Comparison of ENCODE assay signal across 20 cellular contexts in genomic region chr4:88446124-88446523, GRCh38. TPM values are rescaled to one million over a fixed set of nuclear protein-coding genes. Genes with fewer than 3 reads are reported as not detected.
DNase-seq lines count a peak whose midpoint lies in the region; ATAC-seq and TF ChIP-seq lines count a peak whose summit lies in the region.
"Had no signal": no experiment of that assay in that cellular context is flagged by ENCODE, and none has a peak within 500 bp of the region (broad histone marks: within the 10 kb centered on the region; RNA-seq: fewer than 3 reads in every experiment).

No MANE protein-coding gene starts in this region.

- H3K4me1 ChIP-seq in GM23248 (ENCODE audit: insufficient read depth) (no peaks in the 10 kb centered on the region), RWPE2 (ENCODE audit: insufficient read depth, poor library complexity, severe bottlenecking) (peaks cover 20% of the 10 kb centered on the region)
- H3K4me1 ChIP-seq: Peyer's patch had no signal

- H3F3A ChIP-seq in GM23248 (ENCODE audit: insufficient read depth): no peaks in the 10 kb centered on the region

- peak; percentile 63 for ATAC-seq in RWPE2 (ENCODE audit: low read depth)
- no peak for ATAC-seq in activated T-cell treated with anti-CD3 and anti-CD28 coated beads, Interleukin-2, amount 50 U/mL, for 4 hours
- no peak for ATAC-seq in activated CD8-positive, alpha-beta T cell treated with anti-CD3 and anti-CD28 coated beads for 36 hours
- ATAC-seq: HCT116 had no signal

- H3K4me3 ChIP-seq in GM23248 (no peak overlapping the region), RWPE2 (ENCODE audit: severe bottlenecking) (no peak overlapping the region), choroid plexus epithelial cell (ENCODE audit: low read depth, low read length) (no peak overlapping the region), WERI-Rb-1 (ENCODE audit: low read depth, low read length) (no peak overlapping the region)
- H3K4me3 ChIP-seq: Peyer's patch had no signal

- no peaks in the 10 kb centered on the region for H3K27me3 Mint-ChIP-seq in activated T-cell treated with anti-CD3 and anti-CD28 coated beads, Interleukin-2, amount 50 U/mL, for 4 hours (ENCODE audit: low read depth)
- no peaks in the 10 kb centered on the region for H3K27me3 Mint-ChIP-seq in activated CD8-positive, alpha-beta T cell treated with anti-CD3 and anti-CD28 coated beads for 36 hours

- DNase-seq in GM23248 (peak; percentile 14), RWPE2 (ENCODE audit: low spot score) (no peak), choroid plexus epithelial cell (ENCODE audit: low read depth) (peak; percentile 44), kidney tubule cell (ENCODE audit: low spot score) (peak; percentile 16), WERI-Rb-1 (no peak), SIG-M5 (lab: John Stamatoyannopoulos, UW) (no peak)
- DNase-seq in activated T-cell treated with anti-CD3 and anti-CD28 coated beads, Interleukin-2, amount 50 U/mL, for 4 hours: no peak
- no peak for DNase-seq in activated CD8-positive, alpha-beta T cell treated with anti-CD3 and anti-CD28 coated beads for 36 hours
- DNase-seq: AML-193, COR-L47, DMS153, KBM-7, NCI-H1048, NCI-H146, NCI-H2081, NCI-H524, Peyer's patch, SHP77 treated with DMSO at 0.1 percent for 48 hours had no signal

- in situ Hi-C loops in GM23248 (cut with MboI): no loop called here

- H3K36me3 Mint-ChIP-seq in activated T-cell treated with anti-CD3 and anti-CD28 coated beads, Interleukin-2, amount 50 U/mL, for 4 hours (ENCODE audit: insufficient read depth): peaks cover 18% of the 10 kb centered on the region
- H3K36me3 Mint-ChIP-seq in activated CD8-positive, alpha-beta T cell treated with anti-CD3 and anti-CD28 coated beads for 36 hours (ENCODE audit: low read depth): peaks cover 5% of the 10 kb centered on the region

- no peak overlapping the region for H2AFZ ChIP-seq in GM23248

- H3K9me3 ChIP-seq in GM23248 (ENCODE audit: low read depth): no peaks in the 10 kb centered on the region
- no peaks in the 10 kb centered on the region for H3K9me3 ChIP-seq in RWPE2 (ENCODE audit: severe bottlenecking)
- no peaks in the 10 kb centered on the region for H3K9me3 ChIP-seq in WERI-Rb-1 (ENCODE audit: severe bottlenecking)
- H3K9me3 ChIP-seq: Peyer's patch had no signal

- H3K4me3 Mint-ChIP-seq in activated T-cell treated with anti-CD3 and anti-CD28 coated beads, Interleukin-2, amount 50 U/mL, for 4 hours: no peak overlapping the region
- no peak overlapping the region for H3K4me3 Mint-ChIP-seq in activated CD8-positive, alpha-beta T cell treated with anti-CD3 and anti-CD28 coated beads for 36 hours

- TF ChIP-seq CTCF in RWPE2 (IDR thresholded peaks at IDR 0.05; ENCODE audit: poor library complexity, severe bottlenecking) (no peak), choroid plexus epithelial cell (conservative IDR thresholded peaks at IDR 0.05; ENCODE audit: low read depth, low read length) (no peak), WERI-Rb-1 (IDR thresholded peaks at IDR 0.05; ENCODE audit: low read depth, low read length) (no peak)
- TF ChIP-seq CTCF in activated CD8-positive, alpha-beta T cell treated with anti-CD3 and anti-CD28 coated beads for 36 hours (IDR thresholded peaks at IDR 0.05): no peak

- WGBS in GM23248 (ENCODE audit: low coverage in 1 of 2, low lambda C conversion rate in 2 of 2, missing lambda C conversion rate in 2 of 2), 2 experiments: 25 to 48% methylated on average over 3 of the region's 3 CpGs

- CTCF ChIA-PET in activated CD8-positive, alpha-beta T cell treated with anti-CD3 and anti-CD28 coated beads for 36 hours (lab: Charles Lee): interaction anchor here (0.7 to 2.1 kb wide), 2 partner anchors 9 to 34 kb away, joined by 3 to 8 read pairs; no protein-coding TSS in a partner anchor

- H3K36me3 ChIP-seq in GM23248 (ENCODE audit: low read depth): no peaks in the 10 kb centered on the region
- no peaks in the 10 kb centered on the region for H3K36me3 ChIP-seq in RWPE2 (ENCODE audit: low read depth)
- no peaks in the 10 kb centered on the region for H3K36me3 ChIP-seq in WERI-Rb-1

- no peak overlapping the region for H3K9ac ChIP-seq in GM23248

- no peak overlapping the region for H3K27ac Mint-ChIP-seq in activated CD8-positive, alpha-beta T cell treated with anti-CD3 and anti-CD28 coated beads for 36 hours
- H3K27ac Mint-ChIP-seq: CD14-positive monocyte had no signal

- H4K20me1 ChIP-seq in GM23248 (ENCODE audit: insufficient read depth): no peaks in the 10 kb centered on the region

- H3K79me2 ChIP-seq in GM23248 (ENCODE audit: insufficient read depth): no peaks in the 10 kb centered on the region

- H3K27me3 ChIP-seq in GM23248 (replicated peaks; ENCODE audit: insufficient read depth): no peaks in the 10 kb centered on the region
- no peaks in the 10 kb centered on the region for H3K27me3 ChIP-seq in RWPE2 (ENCODE audit: insufficient read depth, poor library complexity, severe bottlenecking)
- H3K27me3 ChIP-seq in WERI-Rb-1 (ENCODE audit: insufficient read depth, low read depth, severe bottlenecking): no peaks in the 10 kb centered on the region
- H3K27me3 ChIP-seq: Peyer's patch had no signal

- no peak overlapping the region for H3K27ac ChIP-seq in GM23248
- H3K27ac ChIP-seq in RWPE2 (ENCODE audit: poor library complexity, severe bottlenecking): peak overlapping the region; percentile 59
- H3K27ac ChIP-seq in WERI-Rb-1: no peak overlapping the region
- H3K27ac ChIP-seq: Peyer's patch had no signal

- no peaks in the 10 kb centered on the region for H3K9me2 ChIP-seq in GM23248 (ENCODE audit: insufficient read depth)

- H3K4me2 ChIP-seq in GM23248 (ENCODE audit: unreplicated experiment): no peak overlapping the region

- peaks cover 2% of the 10 kb centered on the region for H3K4me1 Mint-ChIP-seq in activated T-cell treated with anti-CD3 and anti-CD28 coated beads, Interleukin-2, amount 50 U/mL, for 4 hours (ENCODE audit: low read depth)
- H3K4me1 Mint-ChIP-seq in activated CD8-positive, alpha-beta T cell treated with anti-CD3 and anti-CD28 coated beads for 36 hours (ENCODE audit: low read depth): no peaks in the 10 kb centered on the region
- H3K4me1 Mint-ChIP-seq: CD14-positive monocyte had no signal

- no peaks in the 10 kb centered on the region for H3K9me3 Mint-ChIP-seq in activated T-cell treated with anti-CD3 and anti-CD28 coated beads, Interleukin-2, amount 50 U/mL, for 4 hours
- H3K9me3 Mint-ChIP-seq in activated CD8-positive, alpha-beta T cell treated with anti-CD3 and anti-CD28 coated beads for 36 hours: no peaks in the 10 kb centered on the region

- POLR2A ChIA-PET in activated CD8-positive, alpha-beta T cell treated with anti-CD3 and anti-CD28 coated beads for 36 hours (lab: Charles Lee): no interaction called here

- intact Hi-C loops in activated CD8-positive, alpha-beta T cell treated with anti-CD3 and anti-CD28 coated beads for 36 hours (cut with micrococcal nuclease): no loop called here

RNA-seq across cellular contexts. Expression of gene HERC5, which starts 10.8 kb away (rescaled TPM):
- 0.32 TPM in 1 of 2 replicates, not detected in the other for total RNA-seq in GM23248 (2014; rRNA removed; shearing (Covaris generic))
- polyA plus RNA-seq in GM23248 (2016; fragmentation: Nextera tagmentation; extraction: Ambion mirVana): 0.10 TPM in 2 replicates
- total RNA-seq in activated T-cell treated with anti-CD3 and anti-CD28 coated beads, Interleukin-2, amount 50 U/mL, for 4 hours: 1 to 10 TPM; 2.3 to 5.0 (median 2.9) TPM
- total RNA-seq in activated CD8-positive, alpha-beta T cell treated with anti-CD3 and anti-CD28 coated beads for 36 hours: 10 to 100 TPM; 10.2 to 10.5 TPM

Comparison
In these comparisons a context has a peak if more than half of its experiments do, and no peak if none do; other contexts are left out.
1. DNase-seq: peak in GM23248 (single experiment), choroid plexus epithelial cell (single experiment) and kidney tubule cell (single experiment); none in RWPE2 (single experiment), activated T-cell treated with anti-CD3 and anti-CD28 coated beads, Interleukin-2, amount 50 U/mL, for 4 hours (single experiment), activated CD8-positive, alpha-beta T cell treated with anti-CD3 and anti-CD28 coated beads for 36 hours (single experiment), WERI-Rb-1 (single experiment) and SIG-M5 (single experiment).